ENCODE assay signal across 18 cellular contexts in the genomic region with DNA sequence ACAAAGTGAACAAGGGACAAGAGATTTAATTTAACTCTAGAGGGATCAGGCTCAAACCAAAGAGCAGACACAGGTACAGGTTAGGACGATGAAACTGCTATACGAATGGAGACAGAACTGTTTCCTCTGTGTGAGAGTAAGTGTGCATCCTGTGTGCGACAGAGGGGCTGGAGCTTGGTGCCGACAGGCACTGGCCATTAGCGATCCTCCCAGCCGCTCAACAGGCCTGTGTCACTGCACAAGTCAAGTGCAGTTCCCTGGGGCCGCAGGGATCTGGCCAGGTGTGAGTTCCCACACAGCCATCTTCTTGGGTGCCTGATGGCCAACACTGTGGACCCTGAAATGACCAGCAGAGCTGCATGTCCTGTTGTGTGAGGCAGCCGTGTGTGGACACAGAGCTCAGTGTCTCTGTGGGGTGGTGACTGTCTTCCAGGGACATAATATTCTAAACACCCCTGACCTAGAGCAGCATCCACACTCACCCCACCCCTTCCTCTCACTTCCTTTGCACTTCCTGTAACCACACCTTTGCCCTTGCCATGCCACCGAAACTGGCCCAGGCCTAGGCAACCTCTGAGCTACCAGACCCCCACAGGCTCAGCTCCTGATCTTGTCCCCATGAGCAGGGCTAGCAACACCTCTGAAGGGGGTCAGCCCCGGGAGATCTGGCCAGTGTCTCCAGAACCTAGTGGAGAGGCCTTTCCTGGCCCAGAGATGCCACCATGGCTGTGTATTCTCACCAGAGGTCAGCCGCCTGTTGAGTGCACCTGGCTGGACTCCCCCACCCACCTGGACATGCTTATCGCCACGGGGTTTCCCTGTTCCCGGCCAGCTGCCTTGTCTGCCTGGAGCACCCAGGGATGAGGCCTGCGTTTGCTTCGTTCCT. TPM values are rescaled to one million over a fixed set of nuclear protein-coding genes. Genes with fewer than 3 reads are reported as not detected.
DNase-seq lines count a peak whose midpoint lies in the region; ATAC-seq and TF ChIP-seq lines count a peak whose summit lies in the region.
"Had no signal": no experiment of that assay in that cellular context is flagged by ENCODE, and none has a peak within 500 bp of the region (broad histone marks: within the 10 kb centered on the region; RNA-seq: fewer than 3 reads in every experiment).

No MANE protein-coding gene starts in this region.

- no peak overlapping the region for H3K4me3 ChIP-seq in Loucy (ENCODE audit: low read length, poor library complexity, severe bottlenecking)
- H3K4me3 ChIP-seq: cardiac muscle cell, Peyer's patch, right atrium auricular region, tibial artery had no signal

- no peaks in the 10 kb centered on the region for H3K27me3 ChIP-seq in Loucy (ENCODE audit: insufficient read depth, low read length, poor library complexity, severe bottlenecking)
- H3K27me3 ChIP-seq: cardiac muscle cell, Peyer's patch, right atrium auricular region, tibial artery had no signal

- ATAC-seq in activated T-cell treated with anti-CD3 and anti-CD28 coated beads, Interleukin-2, amount 50 U/mL, for 4 hours, result peak; percentile 32
- peak in 1 of 2 donors; percentile 24 for ATAC-seq in activated naive CD4-positive, alpha-beta T cell treated with anti-CD3 and anti-CD28 coated beads, Interleukin-2, amount 50 U/mL, for 72 hours
- ATAC-seq in natural killer cell (peak; percentile 65 to 81 (median 78)), Right ventricle myocardium superior (ENCODE audit: poor library complexity) (no peak)

- peaks cover 5% of the 10 kb centered on the region for H3K4me1 ChIP-seq in Loucy (ENCODE audit: insufficient read depth, low read length, poor library complexity, severe bottlenecking)
- H3K4me1 ChIP-seq: Caco-2, Peyer's patch, right atrium auricular region, tibial artery had no signal

- H3K36me3 Mint-ChIP-seq in activated T-cell treated with anti-CD3 and anti-CD28 coated beads, Interleukin-2, amount 50 U/mL, for 4 hours (ENCODE audit: insufficient read depth), result no peaks in the 10 kb centered on the region
- H3K36me3 Mint-ChIP-seq in activated naive CD4-positive, alpha-beta T cell treated with anti-CD3 and anti-CD28 coated beads, Interleukin-2, amount 50 U/mL, for 72 hours, result no peaks in the 10 kb centered on the region
- H3K36me3 Mint-ChIP-seq in natural killer cell, result no peaks in the 10 kb centered on the region

- no peaks in the 10 kb centered on the region for H3K79me2 ChIP-seq in Loucy (ENCODE audit: insufficient read depth, low read length)

- DNase-seq in activated T-cell treated with anti-CD3 and anti-CD28 coated beads, Interleukin-2, amount 50 U/mL, for 4 hours, result no peak
- no peak for DNase-seq in activated T-cell treated with anti-CD3 and anti-CD28 coated beads, Interleukin-2, amount 50 U/mL, for 1 hour
- no peak for DNase-seq in activated naive CD4-positive, alpha-beta T cell treated with anti-CD3 and anti-CD28 coated beads, Interleukin-2, amount 50 U/mL, for 72 hours (ENCODE audit: low spot score in 2 of 2)
- DNase-seq in natural killer cell (no peak), COLO829 (ENCODE audit: low spot score) (no peak), NCI-H2081 treated with DMSO at 0.1 percent for 48 hours (lab: John Stamatoyannopoulos, UW) (no peak), Right ventricle myocardium superior (no peak)
- DNase-seq: activated B cell treated with CpG ODN at 0.5 μM for 24 hours, Caco-2, HFFc6, NCI-H1417 treated with DMSO at 0.1 percent for 48 hours, NCI-H446, Peyer's patch, tibial artery had no signal

- no peaks in the 10 kb centered on the region for H3K9me3 Mint-ChIP-seq in activated T-cell treated with anti-CD3 and anti-CD28 coated beads, Interleukin-2, amount 50 U/mL, for 4 hours
- H3K9me3 Mint-ChIP-seq in activated naive CD4-positive, alpha-beta T cell treated with anti-CD3 and anti-CD28 coated beads, Interleukin-2, amount 50 U/mL, for 72 hours, result no peaks in the 10 kb centered on the region
- H3K9me3 Mint-ChIP-seq in natural killer cell, result no peaks in the 10 kb centered on the region
- H3K9me3 Mint-ChIP-seq: activated B cell treated with CpG ODN at 0.5 μM for 24 hours, HFFc6 had no signal

- TF ChIP-seq CTCF in Loucy (conservative IDR thresholded peaks at IDR 0.05; ENCODE audit: low read length) (no peak), natural killer cell (IDR thresholded peaks at IDR 0.05) (no peak)

- H3K4me1 Mint-ChIP-seq in activated T-cell treated with anti-CD3 and anti-CD28 coated beads, Interleukin-2, amount 50 U/mL, for 4 hours (ENCODE audit: low read depth), result peaks cover 18% of the 10 kb centered on the region
- H3K4me1 Mint-ChIP-seq in natural killer cell, result peaks cover 30 to 39% of the 10 kb centered on the region in 2 donors

- no peaks in the 10 kb centered on the region for H3K27me3 Mint-ChIP-seq in activated T-cell treated with anti-CD3 and anti-CD28 coated beads, Interleukin-2, amount 50 U/mL, for 4 hours (ENCODE audit: low read depth)
- H3K27me3 Mint-ChIP-seq in natural killer cell (ENCODE audit: low read depth in 2 of 2), result no peaks in the 10 kb centered on the region

- peak overlapping the region; percentile 29 for H3K4me3 Mint-ChIP-seq in activated T-cell treated with anti-CD3 and anti-CD28 coated beads, Interleukin-2, amount 50 U/mL, for 4 hours
- peak overlapping the region; percentile 83 for H3K4me3 Mint-ChIP-seq in natural killer cell
- H3K4me3 Mint-ChIP-seq: activated B cell treated with CpG ODN at 0.5 μM for 24 hours, HFFc6 had no signal

- peak overlapping the region; percentile 70 to 95 for H3K27ac Mint-ChIP-seq in activated naive CD4-positive, alpha-beta T cell treated with anti-CD3 and anti-CD28 coated beads, Interleukin-2, amount 50 U/mL, for 72 hours
- peak overlapping the region; percentile 86 to 95 for H3K27ac Mint-ChIP-seq in natural killer cell
- H3K27ac Mint-ChIP-seq: activated B cell treated with CpG ODN at 0.5 μM for 24 hours, HFFc6 had no signal

- H3F3A ChIP-seq in Loucy (ENCODE audit: low read depth), result no peaks in the 10 kb centered on the region

- peak overlapping the region; percentile 82 for H2AFZ ChIP-seq in Loucy (ENCODE audit: low read length)

- H3K4me2 ChIP-seq in Loucy (ENCODE audit: low read depth, low read length, poor library complexity, severe bottlenecking), result peak overlapping the region; percentile 36

- peak overlapping the region; percentile 44 for H3K9ac ChIP-seq in Loucy (ENCODE audit: low read depth, low read length, poor library complexity, severe bottlenecking)

- no peaks in the 10 kb centered on the region for H4K20me1 ChIP-seq in Loucy (ENCODE audit: insufficient read depth, low read length, poor library complexity, severe bottlenecking)

- no peaks in the 10 kb centered on the region for H3K9me3 ChIP-seq in Loucy (ENCODE audit: insufficient read depth, low read depth, low read length)
- H3K9me3 ChIP-seq: Caco-2, Peyer's patch, right atrium auricular region, tibial artery had no signal

- H3K36me3 ChIP-seq in Loucy (ENCODE audit: insufficient read depth, low read length), result no peaks in the 10 kb centered on the region
- H3K36me3 ChIP-seq: cardiac muscle cell, Peyer's patch, right atrium auricular region, tibial artery had no signal

- H3K9me2 ChIP-seq in Loucy (replicated peaks; ENCODE audit: low read depth, low read length), result no peaks in the 10 kb centered on the region

- intact Hi-C loops in natural killer cell (cut with micrococcal nuclease) (no loop called here), Right ventricle myocardium superior (cut with DNase I) (loop anchor here (5.0 kb wide), 1 partner anchor 156 kb away; no protein-coding TSS in a partner anchor)

RNA-seq across cellular contexts. Expression of a gene that starts 11.7 kb away (rescaled TPM):
- total RNA-seq in activated T-cell treated with anti-CD3 and anti-CD28 coated beads, Interleukin-2, amount 50 U/mL, for 4 hours, result 100 to 1,000 TPM; 206 to 236 (median 233) TPM
- 100 to 1,000 TPM; 138 to 184 TPM for total RNA-seq in activated naive CD4-positive, alpha-beta T cell treated with anti-CD3 and anti-CD28 coated beads, Interleukin-2, amount 50 U/mL, for 72 hours
- 10 to 100 TPM; 48.6 to 56.7 (median 55.9) TPM for total RNA-seq in natural killer cell
- total RNA-seq in Right ventricle myocardium superior, result 82.2 TPM

RNA-seq across cellular contexts. Expression of a gene that starts 34.4 kb away (rescaled TPM):
- not detected for total RNA-seq in activated T-cell treated with anti-CD3 and anti-CD28 coated beads, Interleukin-2, amount 50 U/mL, for 4 hours
- under 1 TPM in 1 of 2 donors, not detected in 1; 0.50 TPM for total RNA-seq in activated naive CD4-positive, alpha-beta T cell treated with anti-CD3 and anti-CD28 coated beads, Interleukin-2, amount 50 U/mL, for 72 hours
- not detected for total RNA-seq in natural killer cell
- total RNA-seq in Right ventricle myocardium superior, result 31.2 TPM
- total RNA-seq: activated B cell treated with CpG ODN at 0.5 μM for 24 hours, Caco-2, cardiac muscle cell, fibroblast of villous mesenchyme, HFFc6 had no signal

RNA-seq across cellular contexts. Expression of a gene that starts 34.4 kb away (rescaled TPM):
- under 1 TPM; 0.14 to 0.66 (median 0.37) TPM for total RNA-seq in activated T-cell treated with anti-CD3 and anti-CD28 coated beads, Interleukin-2, amount 50 U/mL, for 4 hours
- under 1 TPM; 0.09 to 0.19 TPM for total RNA-seq in activated naive CD4-positive, alpha-beta T cell treated with anti-CD3 and anti-CD28 coated beads, Interleukin-2, amount 50 U/mL, for 72 hours
- total RNA-seq in natural killer cell (1 to 10 TPM in 1 of 3 donors, under 1 TPM in 2; 0.75 to 1.7 (median 0.78) TPM), Right ventricle myocardium superior (4.7 TPM)

Comparison
In these comparisons a context has a peak if more than half of its experiments do, and no peak if none do; other contexts are left out.
1. RNA of a gene that starts 34.4 kb away (total RNA-seq): 31.2 TPM in Right ventricle myocardium superior (single experiment); 0.50 TPM in activated naive CD4-positive, alpha-beta T cell treated with anti-CD3 and anti-CD28 coated beads, Interleukin-2, amount 50 U/mL, for 72 hours, not detected in activated T-cell treated with anti-CD3 and anti-CD28 coated beads, Interleukin-2, amount 50 U/mL, for 4 hours and not detected in natural killer cell; every median in the first group is over 10 times any median in the second.